ENCODE assay signal across 14 cellular contexts in genomic region chr1:110152133-110152785, GRCh38. TPM values are rescaled to one million over a fixed set of nuclear protein-coding genes. Genes with fewer than 3 reads are reported as not detected.
DNase-seq lines count a peak whose midpoint lies in the region; ATAC-seq and TF ChIP-seq lines count a peak whose summit lies in the region.
"Had no signal": no experiment of that assay in that cellular context is flagged by ENCODE, and none has a peak within 500 bp of the region (broad histone marks: within the 10 kb centered on the region; RNA-seq: fewer than 3 reads in every experiment).

No MANE protein-coding gene starts in this region.

- no peak overlapping the region for H2AFZ ChIP-seq in smooth muscle cell (ENCODE audit: low read depth)

- H3F3A ChIP-seq in smooth muscle cell (ENCODE audit: low read depth), result no peaks in the 10 kb centered on the region

- DNase-seq in H4 (ENCODE audit: low spot score) (peak; percentile 49), RPMI7951 (ENCODE audit: low read depth) (peak; percentile 86), epithelial cell of prostate (ENCODE audit: low read depth, low spot score) (peak; percentile 12), smooth muscle cell (lab: John Stamatoyannopoulos, UW; ENCODE audit: unreplicated experiment) (no peak), SIG-M5 (lab: John Stamatoyannopoulos, UW) (no peak)
- DNase-seq: activated CD8-positive, alpha-beta memory T cell treated with anti-CD3 and anti-CD28 coated beads for 24 hours; esophagus squamous epithelium; NCI-H1092; NCI-H446 treated with DMSO at 0.1 percent for 48 hours; stimulated activated CD8-positive, alpha-beta memory T cell treated with anti-CD3 and anti-CD28 coated beads, Interleukin-4, amount 100 ng/mL, for 48 hours had no signal

- H3K27me3 ChIP-seq in smooth muscle cell (ENCODE audit: low read depth), result peaks cover 71% of the 10 kb centered on the region

- 36% methylated on average over 8 of the region's 8 CpGs for WGBS in smooth muscle cell (ENCODE audit: low lambda C conversion rate)

- H3K4me3 ChIP-seq in smooth muscle cell, result no peak overlapping the region
- H3K4me3 ChIP-seq: esophagus squamous epithelium, tibial nerve had no signal

- peaks cover 12% of the 10 kb centered on the region for H3K4me1 ChIP-seq in smooth muscle cell (ENCODE audit: low read depth)

- H3K36me3 ChIP-seq in smooth muscle cell (ENCODE audit: low read depth), result no peaks in the 10 kb centered on the region
- H3K36me3 ChIP-seq: esophagus squamous epithelium, tibial nerve had no signal

- H3K27ac ChIP-seq in epithelial cell of prostate (no peak overlapping the region), smooth muscle cell (ENCODE audit: low read depth) (no peak overlapping the region)
- H3K27ac ChIP-seq: esophagus squamous epithelium, tibial nerve had no signal

- no peak for TF ChIP-seq CTCF in smooth muscle cell (IDR thresholded peaks at IDR 0.05; ENCODE audit: borderline replicate concordance, insufficient read depth, poor library complexity, severe bottlenecking)

- peak overlapping the region; percentile 96 for H3K4me2 ChIP-seq in smooth muscle cell

- no peaks in the 10 kb centered on the region for H3K9me3 ChIP-seq in smooth muscle cell (replicated peaks; ENCODE audit: low read depth)
- H3K9me3 ChIP-seq: esophagus squamous epithelium, tibial nerve had no signal

- no peaks in the 10 kb centered on the region for H3K79me2 ChIP-seq in smooth muscle cell (ENCODE audit: low read depth)

- ATAC-seq in HG03045 (IDR thresholded peaks at IDR 0.05; ENCODE audit: unreplicated experiment), result no peak
- ATAC-seq in HG03280 (IDR thresholded peaks at IDR 0.05; ENCODE audit: unreplicated experiment), result no peak
- ATAC-seq in GM18873 (IDR thresholded peaks at IDR 0.05; ENCODE audit: low FRiP score, unreplicated experiment), result no peak

- no peak overlapping the region for H3K9ac ChIP-seq in smooth muscle cell (ENCODE audit: low read depth)

- peaks cover 8% of the 10 kb centered on the region for H4K20me1 ChIP-seq in smooth muscle cell (ENCODE audit: low read depth)

RNA-seq across cellular contexts. Expression of gene SLC6A17, which starts 2.0 kb away (rescaled TPM):
- total RNA-seq in H4 (2014; rRNA removed; shearing (Covaris generic)), result 0.17 and 0.21 TPM in 2 replicates
- 1.2 and 1.8 TPM in 2 replicates for total RNA-seq in RPMI7951 (2014; rRNA removed; shearing (Covaris generic))
- total RNA-seq in smooth muscle cell, result 4.0 and 5.6 TPM in 2 replicates
- polyA plus RNA-seq in smooth muscle cell, result 3.2 and 4.2 TPM in 2 replicates

RNA-seq across cellular contexts. Expression of gene UBL4B, which starts 40.0 kb away (rescaled TPM):
- not detected in 2 replicates for total RNA-seq in H4 (2014; rRNA removed; shearing (Covaris generic))
- total RNA-seq in RPMI7951 (2014; rRNA removed; shearing (Covaris generic)), result 0.24 TPM in 1 of 2 replicates, not detected in the other
- not detected in 2 replicates for total RNA-seq in smooth muscle cell
- not detected in 2 replicates for polyA plus RNA-seq in smooth muscle cell

RNA-seq across cellular contexts. Expression of gene KCNC4, which starts 57.9 kb away (rescaled TPM):
- 0.12 and 0.72 TPM in 2 replicates for total RNA-seq in H4 (2014; rRNA removed; shearing (Covaris generic))
- total RNA-seq in RPMI7951 (2014; rRNA removed; shearing (Covaris generic)), result 0.84 and 2.0 TPM in 2 replicates
- total RNA-seq in smooth muscle cell, result 2.0 and 4.6 TPM in 2 replicates
- 5.3 and 6.0 TPM in 2 replicates for polyA plus RNA-seq in smooth muscle cell

Comparison
In these comparisons a context has a peak if more than half of its experiments do, and no peak if none do; other contexts are left out.
1. DNase-seq: peak in H4 (single experiment), RPMI7951 (single experiment) and epithelial cell of prostate (single experiment); none in smooth muscle cell (single experiment) and SIG-M5 (single experiment).